Comparison of ENCODE assay signal across 16 cellular contexts in genomic region chr6:76518443-76518842, GRCh38.
DNase-seq lines count a peak whose midpoint lies in the region; ATAC-seq, FAIRE-seq and TF ChIP-seq lines count a peak whose summit lies in the region.
"Had no signal": no experiment of that assay in that cellular context is flagged by ENCODE, and none has a peak within 500 bp of the region (broad histone marks: within the 10 kb centered on the region; RNA-seq: fewer than 3 reads in every experiment).

No MANE protein-coding gene starts in this region.

- TF ChIP-seq CTCF in epithelial cell of esophagus (IDR thresholded peaks at IDR 0.05; ENCODE audit: insufficient read depth, low read depth, low read length, missing control alignments) (no peak), transverse colon (IDR thresholded peaks at IDR 0.05) (no peak)

- ATAC-seq in HG03139 (IDR thresholded peaks at IDR 0.05; ENCODE audit: unreplicated experiment): no peak

- TF ChIP-seq POLR2A in transverse colon (IDR thresholded peaks at IDR 0.05): no peak

- no peak overlapping the region for H3K4me3 ChIP-seq in epithelial cell of esophagus (ENCODE audit: low read length)
- no peak overlapping the region for H3K4me3 ChIP-seq in transverse colon
- H3K4me3 ChIP-seq: BLaER1 treated with 17β-estradiol and CSF1 and Interleukin-3, amounts not matched to agents 10 nM and 100 nM; GM23248 had no signal

- no peaks in the 10 kb centered on the region for H3K27me3 ChIP-seq in transverse colon
- H3K27me3 ChIP-seq: BLaER1 treated with 17β-estradiol and CSF1 and Interleukin-3, amounts not matched to agents 10 nM and 100 nM had no signal

- intact Hi-C loops in transverse colon (cut with DNase I; ENCODE audit: low total_unique reads): no loop called here

- no peak for FAIRE-seq in urothelium cell line (lab: Jason Lieb, UNC)
- FAIRE-seq: G401.6, GM12891 had no signal

- no peaks in the 10 kb centered on the region for H3K36me3 ChIP-seq in transverse colon
- H3K36me3 ChIP-seq: BLaER1 treated with 17β-estradiol and CSF1 and Interleukin-3, amounts not matched to agents 10 nM and 100 nM had no signal

- H3K27ac ChIP-seq in transverse colon: no peak overlapping the region
- H3K27ac ChIP-seq: 22Rv1; BLaER1 treated with 17β-estradiol and CSF1 and Interleukin-3, amounts not matched to agents 10 nM and 100 nM; GM23248 had no signal

- H3K9me3 ChIP-seq in transverse colon: no peaks in the 10 kb centered on the region

- TF ChIP-seq EP300 in transverse colon (IDR thresholded peaks at IDR 0.05; ENCODE audit: low read depth): no peak

- DNase-seq in DMS53 (lab: John Stamatoyannopoulos, UW) (peak; percentile 8), DMS53 treated with DMSO at 0.1 percent for 48 hours (lab: John Stamatoyannopoulos, UW; ENCODE audit: unreplicated experiment) (no peak), RKO (ENCODE audit: low spot score) (peak; percentile 25), epithelial cell of esophagus (ENCODE audit: low read depth) (peak; percentile 29), transverse colon (no peak), urothelium cell line (ENCODE audit: low spot score) (no peak)
- DNase-seq: ACHN; CD4-positive, CD25-positive, alpha-beta regulatory T cell; DMS79; GM23248; H7 had no signal

- no peaks in the 10 kb centered on the region for H3K4me1 ChIP-seq in transverse colon

- in situ Hi-C loops in transverse colon (cut with MboI; ENCODE audit: low pct_ligation_motif_present in 1 of 4, low pct_unique_long_range_greater_than_20kb in 1 of 4, low sequenced_read_pairs in 3 of 4): no loop called here

Comparison
In these comparisons a context has a peak if more than half of its experiments do, and no peak if none do; other contexts are left out.
1. DNase-seq: peak in DMS53 (single experiment), RKO (single experiment) and epithelial cell of esophagus (single experiment); none in DMS53 treated with DMSO at 0.1 percent for 48 hours (single experiment), transverse colon (single experiment) and urothelium cell line (single experiment).